In the genomic region with DNA sequence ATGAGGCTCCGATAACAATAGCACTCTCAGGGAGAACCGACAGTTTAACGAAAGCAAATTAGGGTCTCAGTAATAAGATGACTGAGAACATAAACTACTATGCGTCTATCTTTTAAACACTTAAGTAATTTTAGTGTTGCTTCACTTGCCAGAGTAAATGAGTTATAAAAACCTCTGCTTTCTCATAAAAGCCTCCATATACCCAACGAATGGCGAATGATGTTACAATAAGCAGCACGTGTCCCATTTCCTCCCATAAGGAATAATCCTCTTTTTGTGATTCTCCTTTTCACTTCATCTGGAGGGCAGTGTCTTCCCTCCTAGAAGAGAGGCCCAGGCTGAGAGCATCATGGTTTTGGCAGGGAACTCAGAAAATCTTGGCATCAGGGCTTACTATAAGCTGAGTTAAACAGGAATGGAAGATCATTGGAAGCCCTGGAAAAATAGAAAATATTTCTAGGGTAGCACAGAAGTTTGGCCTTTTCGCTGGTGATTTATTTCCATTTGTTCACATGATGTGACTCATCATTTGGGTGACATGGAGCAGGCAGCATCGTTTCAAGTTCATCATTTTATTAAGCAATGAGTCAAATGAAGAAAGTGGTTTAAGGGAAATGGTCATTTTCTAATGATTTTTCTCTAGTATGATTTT, we compare ENCODE assay signal across 10 cellular contexts.
DNase-seq lines count a peak whose midpoint lies in the region; ATAC-seq, FAIRE-seq and TF ChIP-seq lines count a peak whose summit lies in the region.
"Had no signal": no experiment of that assay in that cellular context is flagged by ENCODE, and none has a peak within 500 bp of the region (broad histone marks: within the 10 kb centered on the region; RNA-seq: fewer than 3 reads in every experiment).

No MANE protein-coding gene starts in this region.

- no peak overlapping the region for H3K23ac ChIP-seq in H9 (ENCODE audit: insufficient read length, low read depth, low read length)

- no peak overlapping the region for H3K4me2 ChIP-seq in H9 (ENCODE audit: insufficient read depth, insufficient read length, low read length)

- no peaks in the 10 kb centered on the region for H3K79me2 ChIP-seq in H9 (ENCODE audit: insufficient read depth, low read length)

- H3K4me1 Mint-ChIP-seq in T-helper 17 cell, result peaks cover 29% of the 10 kb centered on the region
- H3K4me1 Mint-ChIP-seq in stimulated activated memory B cell treated with anti-CD40 and anti-IgM and Interleukin-4, amounts not matched to agents 10 μg/mL and 1 μg/mL and 100 μg/mL, for 72 hours, result peaks cover 62% of the 10 kb centered on the region
- H3K4me1 Mint-ChIP-seq in H9, result peaks cover under 1 to 5% of the 10 kb centered on the region in 2 experiments

- no peak overlapping the region for H2BK5ac ChIP-seq in H9 (ENCODE audit: insufficient read length, low read length)

- peak in 1 of 4 experiments; percentile 17 for TF ChIP-seq CTCF in gastroesophageal sphincter (IDR thresholded peaks at IDR 0.05)
- no peak for TF ChIP-seq CTCF in H9 (conservative IDR thresholded peaks at IDR 0.05)

- H4K8ac ChIP-seq in H9 (replicated peaks; ENCODE audit: insufficient read length, low read depth, low read length), result no peak overlapping the region

- DNase-seq in GM18507 (ENCODE audit: extremely low spot score, insufficient read length, low read depth), result no peak
- DNase-seq in T-helper 17 cell, result no peak
- no peak for DNase-seq in left lobe of liver (ENCODE audit: low spot score)
- no peak for DNase-seq in H9
- DNase-seq in effector CD8-positive, alpha-beta T cell (lab: John Stamatoyannopoulos, UW), result no peak
- DNase-seq in urothelium cell line (ENCODE audit: low spot score), result no peak
- DNase-seq: activated CD4-positive, alpha-beta T cell treated with anti-CD3 and anti-CD28 coated beads for 4 hours; activated naive CD8-positive, alpha-beta T cell treated with anti-CD3 and anti-CD28 coated beads, Interleukin-2, amount 10 ng/mL, durations not matched to agents 7 days and 5 days had no signal

- no peak overlapping the region for H3K4ac ChIP-seq in H9 (ENCODE audit: low read depth, low read length)

- H3K4me3 Mint-ChIP-seq in T-helper 17 cell, result no peak overlapping the region
- H3K4me3 Mint-ChIP-seq in stimulated activated memory B cell treated with anti-CD40 and anti-IgM and Interleukin-4, amounts not matched to agents 10 μg/mL and 1 μg/mL and 100 μg/mL, for 72 hours, result no peak overlapping the region
- no peak overlapping the region for H3K4me3 Mint-ChIP-seq in H9
- H3K4me3 Mint-ChIP-seq: activated naive CD8-positive, alpha-beta T cell treated with anti-CD3 and anti-CD28 coated beads, Interleukin-2, amount 10 ng/mL, durations not matched to agents 7 days and 5 days had no signal

- no peak overlapping the region for H2AK5ac ChIP-seq in H9 (ENCODE audit: insufficient read length, low read length)

- H3T11ph ChIP-seq in H9 (ENCODE audit: low read length), result no peak overlapping the region

- H3K14ac ChIP-seq in H9 (ENCODE audit: insufficient read depth, low read length), result no peak overlapping the region

- H3K27me3 ChIP-seq in gastroesophageal sphincter (no peaks in the 10 kb centered on the region), H9 (ENCODE audit: insufficient read depth, low read length) (no peaks in the 10 kb centered on the region)

- H3K27ac Mint-ChIP-seq in T-helper 17 cell, result peak overlapping the region; percentile 84
- peak overlapping the region; percentile 94 for H3K27ac Mint-ChIP-seq in stimulated activated memory B cell treated with anti-CD40 and anti-IgM and Interleukin-4, amounts not matched to agents 10 μg/mL and 1 μg/mL and 100 μg/mL, for 72 hours
- peak overlapping the region in 1 of 3 experiments; percentile 78; a peak in 1 of 7 replicates for H3K27ac Mint-ChIP-seq in H9
- H3K27ac Mint-ChIP-seq: activated naive CD8-positive, alpha-beta T cell treated with anti-CD3 and anti-CD28 coated beads, Interleukin-2, amount 10 ng/mL, durations not matched to agents 7 days and 5 days had no signal

- H2BK120ac ChIP-seq in H9 (ENCODE audit: low read depth, low read length, poor library complexity, severe bottlenecking), result no peak overlapping the region

- peak overlapping the region in 3 of 4 donors; percentile 25 to 72 (median 43) for H3K27ac ChIP-seq in gastroesophageal sphincter
- H3K27ac ChIP-seq in H9 (ENCODE audit: insufficient read length, low read depth, low read length), result no peak overlapping the region

- no peak overlapping the region for H2BK15ac ChIP-seq in H9 (ENCODE audit: low read depth, low read length)

- H3K36me3 Mint-ChIP-seq in T-helper 17 cell (ENCODE audit: low read depth), result peaks cover 8% of the 10 kb centered on the region
- peaks cover 22% of the 10 kb centered on the region for H3K36me3 Mint-ChIP-seq in stimulated activated memory B cell treated with anti-CD40 and anti-IgM and Interleukin-4, amounts not matched to agents 10 μg/mL and 1 μg/mL and 100 μg/mL, for 72 hours
- no peaks in the 10 kb centered on the region for H3K36me3 Mint-ChIP-seq in H9 (ENCODE audit: insufficient read depth in 1 of 3, low read depth in 3 of 3)

- no peak overlapping the region for H3K56ac ChIP-seq in H9 (ENCODE audit: insufficient read length, low read depth, low read length)

- no peak overlapping the region for H3K4me3 ChIP-seq in gastroesophageal sphincter

- H3K4me1 ChIP-seq in gastroesophageal sphincter (peaks cover 0 to 30% (median 9%) of the 10 kb centered on the region in 3 donors), H9 (ENCODE audit: insufficient read depth, low read length) (no peaks in the 10 kb centered on the region)

- no peaks in the 10 kb centered on the region for H4K20me1 ChIP-seq in H9 (ENCODE audit: control insufficient read depth, insufficient read depth, insufficient read length)

- FAIRE-seq in GM18507 (lab: Jason Lieb, UNC), result peak; percentile 39
- FAIRE-seq in urothelium cell line (lab: Jason Lieb, UNC), result no peak

- no peak for TF ChIP-seq EP300 in gastroesophageal sphincter (IDR thresholded peaks at IDR 0.05)

- no peak overlapping the region for H2BK12ac ChIP-seq in H9 (ENCODE audit: insufficient read length, low read depth, low read length)

- H3K23me2 ChIP-seq in H9 (ENCODE audit: insufficient read length, low read depth, low read length, poor library complexity, severe bottlenecking), result no peaks in the 10 kb centered on the region

- no peak overlapping the region for H3K18ac ChIP-seq in H9 (ENCODE audit: insufficient read length, low read depth, low read length)

- no peak overlapping the region for H2AFZ ChIP-seq in H9 (ENCODE audit: low read length)

- H3K9me3 ChIP-seq in T-helper 17 cell (ENCODE audit: control insufficient read depth, low read length, poor library complexity, severe bottlenecking) (no peaks in the 10 kb centered on the region), gastroesophageal sphincter (no peaks in the 10 kb centered on the region), H9 (ENCODE audit: control insufficient read depth, low read depth, low read length) (no peaks in the 10 kb centered on the region)

- ATAC-seq in T-helper 17 cell (no peak), gastroesophageal sphincter (peak; percentile 46), left lobe of liver (no peak)
- no peak for ATAC-seq in stimulated activated memory B cell treated with anti-CD40 and anti-IgM and Interleukin-4, amounts not matched to agents 10 μg/mL and 1 μg/mL and 100 μg/mL, for 72 hours

- no peak for TF ChIP-seq POLR2A in gastroesophageal sphincter (IDR thresholded peaks at IDR 0.05)

- H3K27me3 Mint-ChIP-seq in T-helper 17 cell (no peaks in the 10 kb centered on the region), H9 (ENCODE audit: low read depth) (no peaks in the 10 kb centered on the region)
- H3K27me3 Mint-ChIP-seq in stimulated activated memory B cell treated with anti-CD40 and anti-IgM and Interleukin-4, amounts not matched to agents 10 μg/mL and 1 μg/mL and 100 μg/mL, for 72 hours, result no peaks in the 10 kb centered on the region
- H3K27me3 Mint-ChIP-seq: activated naive CD8-positive, alpha-beta T cell treated with anti-CD3 and anti-CD28 coated beads, Interleukin-2, amount 10 ng/mL, durations not matched to agents 7 days and 5 days had no signal

- no peaks in the 10 kb centered on the region for H3K79me1 ChIP-seq in H9 (ENCODE audit: insufficient read depth, low read depth, low read length, poor library complexity, severe bottlenecking)

- H3K9ac ChIP-seq in H9 (ENCODE audit: extremely low read depth, insufficient read length, low read length), result no peak overlapping the region

- no peaks in the 10 kb centered on the region for H3K36me3 ChIP-seq in gastroesophageal sphincter

- H4K91ac ChIP-seq in H9 (ENCODE audit: insufficient read length, low read depth, low read length), result no peak overlapping the region

- peaks cover 2% of the 10 kb centered on the region for H3K9me3 Mint-ChIP-seq in stimulated activated memory B cell treated with anti-CD40 and anti-IgM and Interleukin-4, amounts not matched to agents 10 μg/mL and 1 μg/mL and 100 μg/mL, for 72 hours
- no peaks in the 10 kb centered on the region; a peak in 1 of 5 replicates for H3K9me3 Mint-ChIP-seq in H9

- no peak overlapping the region for H2BK20ac ChIP-seq in H9 (ENCODE audit: low read depth, low read length, poor library complexity, severe bottlenecking)

- 15 to 28% methylated on average over 9 of the region's 9 CpGs for WGBS in gastroesophageal sphincter (ENCODE audit: low coverage in 1 of 2), 2 donors
- no CpG with 5 or more reads among the region's 9 CpGs for WGBS in H9 (ENCODE audit: extremely low coverage, insufficient read length, low lambda C conversion rate)

- H4K5ac ChIP-seq in H9 (ENCODE audit: insufficient read length, low read depth, low read length), result no peak overlapping the region
